ENCODE assay signal across 20 cellular contexts in genomic region chr3:126329927-126330725, GRCh38. TPM values are rescaled to one million over a fixed set of nuclear protein-coding genes. Genes with fewer than 3 reads are reported as not detected.
DNase-seq lines count a peak whose midpoint lies in the region; ATAC-seq, FAIRE-seq and TF ChIP-seq lines count a peak whose summit lies in the region.
"Had no signal": no experiment of that assay in that cellular context is flagged by ENCODE, and none has a peak within 500 bp of the region (broad histone marks: within the 10 kb centered on the region; RNA-seq: fewer than 3 reads in every experiment).

No MANE protein-coding gene starts in this region.

- POLR2A ChIA-PET in WTC11 (lab: Charles Lee) (no interaction called here), HepG2 (lab: Yijun Ruan, JAX) (no interaction called here)

- peaks cover 0 to 13% (median 2%) of the 10 kb centered on the region in 4 donors for H3K9me3 ChIP-seq in Peyer's patch
- peaks cover 18% of the 10 kb centered on the region for H3K9me3 ChIP-seq in HepG2 (ENCODE audit: low read length)
- no peaks in the 10 kb centered on the region for H3K9me3 ChIP-seq in suprapubic skin
- no peaks in the 10 kb centered on the region for H3K9me3 ChIP-seq in hepatocyte (ENCODE audit: low read depth)

- H3K4me1 Mint-ChIP-seq in WTC11: peaks cover 4% of the 10 kb centered on the region
- H3K4me1 Mint-ChIP-seq: GM23338, IgD-negative memory B cell had no signal

- H3K79me2 ChIP-seq in HepG2 (ENCODE audit: insufficient read depth, low read length) (no peaks in the 10 kb centered on the region), hepatocyte (no peaks in the 10 kb centered on the region)

- peaks cover 46% of the 10 kb centered on the region for H3K36me3 Mint-ChIP-seq in WTC11

- H3K4me2 ChIP-seq in HepG2 (ENCODE audit: low read depth, low read length): no peak overlapping the region
- no peak overlapping the region for H3K4me2 ChIP-seq in hepatocyte
- H3K4me2 ChIP-seq: GM23338 had no signal

- no TSS peak for BruUV-seq in HepG2 (replicated peaks; lab: Mats Ljungman, UMichigan)

- no peak for TF ChIP-seq CTCF in Peyer's patch (IDR thresholded peaks at IDR 0.05)
- no peak for TF ChIP-seq CTCF in WTC11 (IDR thresholded peaks at IDR 0.05)
- TF ChIP-seq CTCF in HepG2 (CRISPR knock-in tag; IDR thresholded peaks at IDR 0.05): no peak
- TF ChIP-seq CTCF in suprapubic skin (IDR thresholded peaks at IDR 0.05): no peak
- no peak for TF ChIP-seq CTCF in hepatocyte (IDR thresholded peaks at IDR 0.05; ENCODE audit: poor library complexity)

- peak in 2 of 3 donors; percentile 19 to 31 for DNase-seq in Peyer's patch
- peak; percentile 1 for DNase-seq in WTC11 (ENCODE audit: low spot score)
- no peak for DNase-seq in HepG2 (ENCODE audit: low spot score)
- DNase-seq in suprapubic skin (ENCODE audit: low spot score in 2 of 2): peak; percentile 22 to 29
- DNase-seq in hepatocyte (ENCODE audit: low spot score): no peak
- DNase-seq in NCI-H1436 treated with DMSO at 0.1 percent for 48 hours (lab: John Stamatoyannopoulos, UW): no peak
- no peak for DNase-seq in HTR-8/SVneo (ENCODE audit: insufficient read length, low spot score)
- DNase-seq: ACHN, C1 segment of cervical spinal cord, Karpas-422, NCI-H1092 treated with DMSO at 0.1 percent for 48 hours, NCI-H2081, NCI-H748 treated with DMSO at 0.1 percent for 48 hours had no signal

- H4K20me1 ChIP-seq in HepG2 (ENCODE audit: insufficient read depth, low read length): no peaks in the 10 kb centered on the region
- no peaks in the 10 kb centered on the region for H4K20me1 ChIP-seq in hepatocyte (ENCODE audit: insufficient read depth, poor library complexity, severe bottlenecking)

- FAIRE-seq in HepG2 (lab: Jason Lieb, UNC): no peak
- FAIRE-seq in HTR-8/SVneo (lab: Jason Lieb, UNC): no peak
- FAIRE-seq: D721Med, GM12892, GM18507 had no signal

- intact Hi-C loops in HepG2 (cut with micrococcal nuclease; ENCODE audit: unreplicated experiment): no loop called here

- H3K4me3 Mint-ChIP-seq in WTC11: no peak overlapping the region
- H3K4me3 Mint-ChIP-seq: GM23338, IgD-negative memory B cell had no signal

- H3K9me3 Mint-ChIP-seq in WTC11: peaks cover 52% of the 10 kb centered on the region

- peaks cover 11% of the 10 kb centered on the region for H3K27me3 Mint-ChIP-seq in WTC11 (ENCODE audit: low read depth)

- WGBS in HepG2 (ENCODE audit: low lambda C conversion rate): 48% methylated on average over 5 of the region's 7 CpGs
- WGBS in suprapubic skin: 84% methylated on average over 7 of the region's 7 CpGs
- WGBS in hepatocyte (ENCODE audit: low lambda C conversion rate, missing lambda C conversion rate): 91% methylated on average over 7 of the region's 7 CpGs

- CTCF ChIA-PET in WTC11 (lab: Charles Lee): no interaction called here
- CTCF ChIA-PET in HepG2 (lab: Yijun Ruan, JAX; ENCODE audit: low intra/inter-chr PET ratio, low total read pairs): no interaction called here

- H3K9me2 ChIP-seq in hepatocyte (replicated peaks; ENCODE audit: insufficient read depth): no peaks in the 10 kb centered on the region

- TF ChIP-seq EP300 in HepG2 (IDR thresholded peaks at IDR 0.05; ENCODE audit: low read depth in 2 of 2, low read length in 2 of 2): no peak
- no peak for TF ChIP-seq EP300 in HepG2 (CRISPR knock-in tag; IDR thresholded peaks at IDR 0.05; ENCODE audit: borderline replicate concordance)
- TF ChIP-seq EP300 in suprapubic skin (IDR thresholded peaks at IDR 0.05): no peak

- no peak overlapping the region for H3K27ac Mint-ChIP-seq in WTC11
- H3K27ac Mint-ChIP-seq: GM23338, IgD-negative memory B cell had no signal

- H3K4me3 ChIP-seq in Peyer's patch: no peak overlapping the region
- H3K4me3 ChIP-seq in HepG2 (replicated peaks in 1 of 3; ENCODE audit: insufficient read depth in 1 of 3, low read depth in 2 of 3, low read length in 3 of 3): no peak overlapping the region
- no peak overlapping the region for H3K4me3 ChIP-seq in suprapubic skin
- H3K4me3 ChIP-seq in hepatocyte: no peak overlapping the region
- H3K4me3 ChIP-seq: GM23338 had no signal

- TF ChIP-seq POLR2A in Peyer's patch (IDR thresholded peaks at IDR 0.05) (no peak), HepG2 (IDR thresholded peaks at IDR 0.05; ENCODE audit: insufficient read depth in 1 of 2, low read depth in 2 of 2, low read length in 2 of 2) (no peak), suprapubic skin (IDR thresholded peaks at IDR 0.05) (no peak)

- no peak overlapping the region for H3K27ac ChIP-seq in Peyer's patch
- H3K27ac ChIP-seq in HepG2 (ENCODE audit: extremely low read length, insufficient read depth, low read length): no peak overlapping the region
- no peak overlapping the region for H3K27ac ChIP-seq in suprapubic skin
- H3K27ac ChIP-seq in hepatocyte: no peak overlapping the region
- H3K27ac ChIP-seq: RWPE1 had no signal

- no peaks in the 10 kb centered on the region for H3K36me3 ChIP-seq in Peyer's patch
- no peaks in the 10 kb centered on the region for H3K36me3 ChIP-seq in HepG2 (replicated peaks in 1 of 2; ENCODE audit: control insufficient read depth in 1 of 2, insufficient read depth in 2 of 2, low read length in 2 of 2)
- H3K36me3 ChIP-seq in suprapubic skin: no peaks in the 10 kb centered on the region
- H3K36me3 ChIP-seq in hepatocyte (replicated peaks; ENCODE audit: insufficient read depth, low read depth): no peaks in the 10 kb centered on the region

- no peak overlapping the region for H2AFZ ChIP-seq in HepG2 (ENCODE audit: low read length)
- H2AFZ ChIP-seq in hepatocyte: no peak overlapping the region
- H2AFZ ChIP-seq: GM23338 had no signal

- H3K4me1 ChIP-seq in Peyer's patch (no peaks in the 10 kb centered on the region), HepG2 (ENCODE audit: insufficient read depth, low read length) (no peaks in the 10 kb centered on the region), suprapubic skin (no peaks in the 10 kb centered on the region), hepatocyte (ENCODE audit: insufficient read depth) (no peaks in the 10 kb centered on the region)

- no peak for TF ChIP-seq RAD21 in HepG2 (CRISPR knock-in tag; IDR thresholded peaks at IDR 0.05)

- H3K27me3 ChIP-seq in Peyer's patch: no peaks in the 10 kb centered on the region
- H3K27me3 ChIP-seq in HepG2 (ENCODE audit: control insufficient read depth in 1 of 2, insufficient read depth in 2 of 2, low read length in 2 of 2): 0 out of 5 replicates have a peak, but pooled peaks cover 0 to 3% of the 10 kb centered on the region in 2 experiments
- H3K27me3 ChIP-seq in suprapubic skin: peaks cover 3% of the 10 kb centered on the region
- H3K27me3 ChIP-seq in hepatocyte: no peaks in the 10 kb centered on the region

- ATAC-seq in WTC11: no peak
- ATAC-seq in HepG2: no peak
- ATAC-seq in HG02642 (IDR thresholded peaks at IDR 0.05; ENCODE audit: poor library complexity, unreplicated experiment): no peak
- ATAC-seq: GM23338 had no signal

- no peak overlapping the region for H3K9ac ChIP-seq in HepG2 (ENCODE audit: insufficient read depth, low read depth, low read length)

- in situ Hi-C loops in HepG2 (cut with HindIII; ENCODE audit: extremely low pct_ligation_motif_present, low pct_unique_long_range_greater_than_20kb): no loop called here

TF ChIP-seq in WTC11, 78 proteins besides CTCF, POLR2A, EP300 and RAD21:
- TF ChIP-seq TEAD4 (CRISPR knock-in tag; IDR thresholded peaks at IDR 0.05) (no peak), MXD4 (CRISPR knock-in tag; IDR thresholded peaks at IDR 0.05; ENCODE audit: borderline replicate concordance) (peak; percentile 30; the same call in 1 of the 2 replicates), NR1H2 (CRISPR knock-in tag; IDR thresholded peaks at IDR 0.05) (no peak), GTF2I (CRISPR knock-in tag; conservative IDR thresholded peaks at IDR 0.05) (peak; percentile 49; the same call in 1 of the 2 replicates), SP1 (CRISPR knock-in tag; conservative IDR thresholded peaks at IDR 0.05) (no peak)
TF ChIP-seq in WTC11: peak in this region for 2.

TF ChIP-seq in HepG2, 621 proteins besides CTCF, POLR2A, EP300 and RAD21 (continues in another document):
- TF ChIP-seq ZFYVE20 (CRISPR knock-in tag; IDR thresholded peaks at IDR 0.05; ENCODE audit: borderline replicate concordance, low read depth) (no peak), SP2 (CRISPR knock-in tag; IDR thresholded peaks at IDR 0.05) (no peak)

RNA-seq across cellular contexts. Expression of gene KLF15, which starts 27.1 kb away (rescaled TPM):
- total RNA-seq in Peyer's patch (10 to 100 TPM in 1 of 4 donors, 1 to 10 TPM in 3; 3.3 to 10.9 (median 9.4) TPM), WTC11 (2021) (12.1 to 14.7 TPM (median 13.0 TPM) in 3 replicates), HepG2 (2016; rRNA removed; fragmentation: Illumina TruSeq; extraction: Trizol) (5.4 and 7.8 TPM in 2 replicates), suprapubic skin (10 to 100 TPM in 3 of 4 donors, 1 to 10 TPM in 1; 7.3 to 19.2 (median 14.3) TPM), hepatocyte (16.7 and 19.9 TPM in 2 replicates)
- 1.1 and 1.4 TPM in 2 replicates for total RNA-seq in HepG2 (2016; cell fraction: cytosol; rRNA removed; fragmentation: Illumina TruSeq; extraction: Trizol; ENCODE audit: low read depth)
- total RNA-seq in HepG2 (2016; cell fraction: insoluble cytoplasmic fraction; rRNA removed; fragmentation: Illumina TruSeq; extraction: Trizol): 5.0 and 8.2 TPM in 2 replicates
- total RNA-seq in HepG2 (2016; cell fraction: membrane; rRNA removed; fragmentation: Illumina TruSeq; extraction: Trizol): 3.1 and 3.8 TPM in 2 replicates
- 6.2 and 8.6 TPM in 2 replicates for total RNA-seq in HepG2 (2016; cell fraction: nucleus; rRNA removed; fragmentation: Illumina TruSeq; extraction: Trizol)
- polyA plus RNA-seq in HepG2 (2011; rRNA removed) (5.3 and 7.1 TPM in 2 replicates), hepatocyte (1.8 TPM in 2 replicates)
- polyA plus RNA-seq in HepG2 (2011; cell fraction: cytosol; rRNA removed): 3.5 and 8.6 TPM in 2 replicates
- 10.1 and 15.9 TPM in 2 replicates for polyA plus RNA-seq in HepG2 (2011; cell fraction: nucleus; rRNA removed)
- polyA plus RNA-seq in HepG2 (2012): 3.1 and 3.5 TPM in 2 replicates
- 0.46 and 0.59 TPM in 2 replicates for polyA plus RNA-seq in HepG2 (2016; cell fraction: cytosol; fragmentation: Illumina TruSeq; extraction: Trizol; ENCODE audit: low read depth)
- 5.6 and 7.2 TPM in 2 replicates for polyA plus RNA-seq in HepG2 (2016; cell fraction: insoluble cytoplasmic fraction; fragmentation: Illumina TruSeq; extraction: Trizol; ENCODE audit: low read depth)
- 1.9 and 2.3 TPM in 2 replicates for polyA plus RNA-seq in HepG2 (2016; cell fraction: membrane; fragmentation: Illumina TruSeq; extraction: Trizol; ENCODE audit: low read depth)
- 11.1 and 14.2 TPM in 2 replicates for polyA plus RNA-seq in HepG2 (2016; cell fraction: nucleus; fragmentation: Illumina TruSeq; extraction: Trizol; ENCODE audit: insufficient read depth, low read depth)
- 0.09 and 16.6 TPM in 2 replicates for polyA minus RNA-seq in HepG2 (2011; rRNA and poly(A)+ RNA removed; ENCODE audit: low replicate concordance)
- polyA minus RNA-seq in HepG2 (2011; cell fraction: cytosol; rRNA and poly(A)+ RNA removed): 3.5 and 3.9 TPM in 2 replicates
- 9.2 and 10.2 TPM in 2 replicates for polyA minus RNA-seq in HepG2 (2011; cell fraction: nucleus; rRNA and poly(A)+ RNA removed)
- polyA plus RNA-seq: IgD-negative memory B cell had no signal

Comparison
In these comparisons a context has a peak if more than half of its experiments do, and no peak if none do; other contexts are left out.
1. DNase-seq: peak in Peyer's patch (2 of 3), WTC11 (single experiment) and suprapubic skin (2 of 2); none in HepG2 (single experiment), hepatocyte (single experiment), NCI-H1436 treated with DMSO at 0.1 percent for 48 hours (single experiment) and HTR-8/SVneo (single experiment).